Comparison of ENCODE assay signal across 25 cellular contexts in the genomic region with DNA sequence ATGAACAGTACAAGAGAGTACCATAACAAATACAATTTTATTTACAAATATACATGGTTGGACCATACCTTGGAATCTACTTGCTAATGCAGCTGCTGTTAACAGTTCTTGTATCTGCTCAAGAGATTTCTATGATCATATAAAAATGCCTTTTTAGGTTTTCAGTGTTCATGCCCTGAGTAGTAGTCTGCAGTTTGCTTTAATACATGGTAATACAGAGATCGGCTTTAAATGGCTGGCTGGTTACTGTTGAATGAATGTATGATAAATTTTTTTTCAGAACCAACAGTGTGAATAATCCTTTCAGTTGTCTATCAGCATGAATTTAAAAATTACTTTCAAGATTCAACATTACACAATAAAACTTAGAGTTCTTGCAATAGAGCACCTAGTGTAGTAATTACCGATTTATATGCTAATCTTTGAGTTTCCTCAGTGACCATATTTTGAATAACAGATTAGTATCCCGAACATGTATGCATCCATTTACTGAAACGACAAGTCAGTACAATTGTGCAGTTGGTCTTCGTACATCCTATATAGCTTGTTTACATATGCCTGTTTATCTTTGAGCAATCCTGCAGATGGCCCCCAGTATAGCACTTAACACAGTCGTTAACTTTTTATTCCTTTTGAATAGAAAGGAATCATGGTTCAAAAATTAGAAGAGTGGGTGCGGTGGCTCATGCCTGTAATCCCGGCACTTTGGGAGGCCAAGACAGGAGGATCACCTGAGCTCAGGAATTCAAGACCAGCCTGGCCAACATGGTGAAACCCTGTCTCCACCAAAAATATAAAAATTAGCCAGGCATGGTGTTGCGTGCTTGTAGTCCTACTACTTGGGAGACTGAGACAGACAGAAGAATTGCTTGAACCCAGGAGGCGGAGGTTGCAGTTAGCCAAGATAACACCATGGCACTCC. TPM values are rescaled to one million over a fixed set of nuclear protein-coding genes. Genes with fewer than 3 reads are reported as not detected.
DNase-seq lines count a peak whose midpoint lies in the region; ATAC-seq and TF ChIP-seq lines count a peak whose summit lies in the region.
"Had no signal": no experiment of that assay in that cellular context is flagged by ENCODE, and none has a peak within 500 bp of the region (broad histone marks: within the 10 kb centered on the region; RNA-seq: fewer than 3 reads in every experiment).

No MANE protein-coding gene starts in this region.

- ATAC-seq in memory B cell (ENCODE audit: low read depth), result no peak
- ATAC-seq: gastrocnemius medialis; HCT116; PC-3; stimulated activated naive CD8-positive, alpha-beta T cell treated with anti-CD3 and anti-CD28 coated beads, Interleukin-15, amount 100 ng/mL, for 72 hours had no signal

- H3K27ac ChIP-seq in SK-N-MC, result peak overlapping the region; percentile 22; the same call in 1 of the 2 replicates
- H3K27ac ChIP-seq: breast epithelium, coronary artery, gastrocnemius medialis, HL-60, sigmoid colon, thyroid gland had no signal

- no TSS peak for BruUV-seq in Caco-2 (replicated peaks; lab: Mats Ljungman, UMichigan)

- TF ChIP-seq CTCF in Caco-2 (IDR thresholded peaks at IDR 0.05; ENCODE audit: insufficient read depth in 1 of 2, low read depth in 1 of 2, low read length in 1 of 2, severe bottlenecking in 1 of 2, unreplicated experiment in 1 of 2), result no peak
- no peak for TF ChIP-seq CTCF in osteocyte (IDR thresholded peaks at IDR 0.05)

- H3K27me3 Mint-ChIP-seq in Caco-2 (ENCODE audit: insufficient read depth, unreplicated experiment) (no peaks in the 10 kb centered on the region), memory B cell (no peaks in the 10 kb centered on the region), osteocyte (ENCODE audit: unreplicated experiment) (no peaks in the 10 kb centered on the region)
- H3K27me3 Mint-ChIP-seq: activated CD4-positive, alpha-beta memory T cell treated with anti-CD3 and anti-CD28 coated beads, Interleukin-2, amount 10 ng/mL, durations not matched to agents 7 days and 5 days; stimulated activated naive CD8-positive, alpha-beta T cell treated with anti-CD3 and anti-CD28 coated beads, Interleukin-15, amount 100 ng/mL, for 72 hours had no signal

- peak; percentile 35 for DNase-seq in DMS53 (lab: John Stamatoyannopoulos, UW)
- DNase-seq in DMS53 treated with DMSO at 0.1 percent for 48 hours (lab: John Stamatoyannopoulos, UW; ENCODE audit: unreplicated experiment), result no peak
- DNase-seq in Caco-2, result no peak
- DNase-seq in SK-N-MC (ENCODE audit: low read depth, low spot score), result no peak
- DNase-seq in memory B cell (ENCODE audit: low spot score in 2 of 2), result no peak
- DNase-seq in NCI-H1092 treated with DMSO at 0.1 percent for 48 hours (lab: John Stamatoyannopoulos, UW), result no peak
- no peak for DNase-seq in GOT3 (lab: John Stamatoyannopoulos, UW)
- no peak for DNase-seq in osteocyte (ENCODE audit: extremely low spot score, unreplicated experiment)
- DNase-seq: activated CD4-positive, alpha-beta memory T cell treated with anti-CD3 and anti-CD28 coated beads, Interleukin-2, amount 10 ng/mL, durations not matched to agents 7 days and 5 days; AML-193; amniotic stem cell; COR-L47; gastrocnemius medialis; MG63; NCI-H1436; PC-3; Right ventricle myocardium superior; sigmoid colon; stimulated activated naive CD8-positive, alpha-beta T cell treated with anti-CD3 and anti-CD28 coated beads, Interleukin-15, amount 100 ng/mL, for 72 hours; SW 1271; thyroid gland had no signal

- intact Hi-C loops in Caco-2 (cut with micrococcal nuclease; ENCODE audit: unreplicated experiment), result no loop called here

- no peak overlapping the region for H3K9ac ChIP-seq in SK-N-MC (ENCODE audit: insufficient read length)

- H3K4me3 Mint-ChIP-seq in Caco-2 (ENCODE audit: unreplicated experiment) (no peak overlapping the region), memory B cell (no peak overlapping the region), osteocyte (ENCODE audit: unreplicated experiment) (no peak overlapping the region)
- H3K4me3 Mint-ChIP-seq: activated CD4-positive, alpha-beta memory T cell treated with anti-CD3 and anti-CD28 coated beads, Interleukin-2, amount 10 ng/mL, durations not matched to agents 7 days and 5 days; stimulated activated naive CD8-positive, alpha-beta T cell treated with anti-CD3 and anti-CD28 coated beads, Interleukin-15, amount 100 ng/mL, for 72 hours had no signal

- peaks cover 9% of the 10 kb centered on the region for H3K4me1 ChIP-seq in Caco-2

- CTCF ChIA-PET in Caco-2 (lab: Charles Lee), result interaction anchor here (0.7 kb wide), 1 partner anchor 25 kb away, joined by 11 read pairs; no protein-coding TSS in a partner anchor

- POLR2A ChIA-PET in Caco-2 (lab: Charles Lee), result no interaction called here

- no peaks in the 10 kb centered on the region for H3K27me3 ChIP-seq in Caco-2 (replicated peaks; ENCODE audit: control insufficient read depth, insufficient read depth, low read length)
- H3K27me3 ChIP-seq: breast epithelium, gastrocnemius medialis, MG63, sigmoid colon, thyroid gland had no signal

- peaks cover 18% of the 10 kb centered on the region for H3K4me1 Mint-ChIP-seq in Caco-2 (ENCODE audit: low read depth, unreplicated experiment)
- H3K4me1 Mint-ChIP-seq in memory B cell, result peaks cover 8% of the 10 kb centered on the region
- H3K4me1 Mint-ChIP-seq in osteocyte (ENCODE audit: unreplicated experiment), result peaks cover 30% of the 10 kb centered on the region

- H3K36me3 ChIP-seq in Caco-2 (ENCODE audit: control insufficient read depth, insufficient read depth, low read length) (peaks cover 8% of the 10 kb centered on the region), SK-N-MC (ENCODE audit: insufficient read depth, low read length) (peaks cover 86% of the 10 kb centered on the region)

- H3K27ac Mint-ChIP-seq in Caco-2 (ENCODE audit: unreplicated experiment), result peak overlapping the region; percentile 53
- H3K27ac Mint-ChIP-seq in memory B cell, result peak overlapping the region; percentile 58
- H3K27ac Mint-ChIP-seq in osteocyte (ENCODE audit: unreplicated experiment), result no peak overlapping the region
- H3K27ac Mint-ChIP-seq: activated CD4-positive, alpha-beta memory T cell treated with anti-CD3 and anti-CD28 coated beads, Interleukin-2, amount 10 ng/mL, durations not matched to agents 7 days and 5 days had no signal

- H3K9me3 Mint-ChIP-seq in Caco-2 (ENCODE audit: unreplicated experiment) (no peaks in the 10 kb centered on the region), memory B cell (no peaks in the 10 kb centered on the region), osteocyte (ENCODE audit: unreplicated experiment) (no peaks in the 10 kb centered on the region)
- H3K9me3 Mint-ChIP-seq: activated CD4-positive, alpha-beta memory T cell treated with anti-CD3 and anti-CD28 coated beads, Interleukin-2, amount 10 ng/mL, durations not matched to agents 7 days and 5 days; stimulated activated naive CD8-positive, alpha-beta T cell treated with anti-CD3 and anti-CD28 coated beads, Interleukin-15, amount 100 ng/mL, for 72 hours had no signal

- H3K36me3 Mint-ChIP-seq in Caco-2 (ENCODE audit: insufficient read depth, unreplicated experiment) (peaks cover 93% of the 10 kb centered on the region), memory B cell (peaks cover 39% of the 10 kb centered on the region), osteocyte (ENCODE audit: unreplicated experiment) (peaks cover 72% of the 10 kb centered on the region)

- H3K4me3 ChIP-seq in Caco-2 (ENCODE audit: low read depth, low read length) (no peak overlapping the region), SK-N-MC (no peak overlapping the region)
- H3K4me3 ChIP-seq: breast epithelium, coronary artery, gastrocnemius medialis, MG63, sigmoid colon, thyroid gland had no signal

- H3K9me3 ChIP-seq in Caco-2 (no peaks in the 10 kb centered on the region), SK-N-MC (ENCODE audit: low read depth, low read length) (no peaks in the 10 kb centered on the region)
- H3K9me3 ChIP-seq: breast epithelium, gastrocnemius medialis, MG63, sigmoid colon, thyroid gland had no signal

RNA-seq across cellular contexts. Expression of gene SRSF6, which starts 6.4 kb away (rescaled TPM):
- 312 and 335 TPM in 2 replicates for total RNA-seq in Caco-2 (2022)
- 197 and 200 TPM in 2 replicates for total RNA-seq in osteocyte

RNA-seq across cellular contexts. Expression of gene L3MBTL1, which starts 43.4 kb away (rescaled TPM):
- total RNA-seq in Caco-2 (2022), result 8.4 and 11.5 TPM in 2 replicates
- total RNA-seq in osteocyte, result 14.1 and 17.5 TPM in 2 replicates
